ENCODE assay signal across 22 cellular contexts in the genomic region with DNA sequence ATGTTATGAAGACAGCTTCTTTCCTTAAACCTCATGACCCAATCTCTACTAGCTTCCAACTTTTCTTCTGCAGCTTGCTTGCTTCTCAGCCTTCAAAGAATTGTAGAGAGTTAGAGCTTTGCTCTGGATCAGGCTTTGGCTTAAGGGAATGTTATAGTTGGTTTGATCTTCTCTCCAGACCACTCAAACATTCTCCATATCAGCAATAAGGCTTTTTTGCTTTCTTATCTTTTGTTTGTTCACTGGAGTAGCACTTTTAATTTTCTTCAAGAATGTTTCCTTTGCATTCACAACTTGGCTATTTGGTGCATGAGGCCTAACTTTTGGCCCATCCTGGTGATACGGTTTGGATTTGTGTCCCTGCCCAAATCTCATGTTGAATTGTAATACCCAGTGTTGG.
A peak's percentile ranks its signal among the peaks of the same experiment; 100 is the strongest.
DNase-seq lines count a peak whose midpoint lies in the region; ATAC-seq, FAIRE-seq and TF ChIP-seq lines count a peak whose summit lies in the region.
"Had no signal": no experiment of that assay in that cellular context is flagged by ENCODE, and none has a peak within 500 bp of the region (broad histone marks: within the 10 kb centered on the region; RNA-seq: fewer than 3 reads in every experiment).

No MANE protein-coding gene starts in this region.

- no peaks in the 10 kb centered on the region for H3K9me3 ChIP-seq in CD4-positive, CD25-positive, alpha-beta regulatory T cell (ENCODE audit: control insufficient read depth in 2 of 2, low read length in 2 of 2)
- H3K9me3 ChIP-seq in CD4-positive, alpha-beta T cell (ENCODE audit: control insufficient read depth, low read length): no peaks in the 10 kb centered on the region
- no peaks in the 10 kb centered on the region for H3K9me3 ChIP-seq in naive thymus-derived CD4-positive, alpha-beta T cell (ENCODE audit: control insufficient read depth in 2 of 3, low read length in 3 of 3)
- H3K9me3 ChIP-seq in heart left ventricle (peaks cover 0 to under 1% (median 0%) of the 10 kb centered on the region in 12 donors), HepG2 (ENCODE audit: low read length) (no peaks in the 10 kb centered on the region)
- H3K9me3 ChIP-seq: SJSA1 had no signal

- TF ChIP-seq POLR2A in heart left ventricle (IDR thresholded peaks at IDR 0.05): no peak
- TF ChIP-seq POLR2A in HepG2 (IDR thresholded peaks at IDR 0.05; ENCODE audit: insufficient read depth in 1 of 2, low read depth in 2 of 2, low read length in 2 of 2): no peak

- H3K9me3 Mint-ChIP-seq in CD4-positive, CD25-positive, alpha-beta regulatory T cell: no peaks in the 10 kb centered on the region
- H3K9me3 Mint-ChIP-seq in CD4-positive, alpha-beta T cell: no peaks in the 10 kb centered on the region
- no peaks in the 10 kb centered on the region for H3K9me3 Mint-ChIP-seq in activated CD8-positive, alpha-beta T cell treated with anti-CD3 and anti-CD28 coated beads for 36 hours
- H3K9me3 Mint-ChIP-seq in naive thymus-derived CD4-positive, alpha-beta T cell: peaks cover 0 to 8% (median 0%) of the 10 kb centered on the region in 11 donors

- in situ Hi-C loops in HepG2 (cut with HindIII; ENCODE audit: extremely low pct_ligation_motif_present, low pct_unique_long_range_greater_than_20kb): no loop called here

- no peak overlapping the region for H3K27ac ChIP-seq in CD4-positive, CD25-positive, alpha-beta regulatory T cell (ENCODE audit: insufficient read depth, low read length, poor library complexity, severe bottlenecking)
- no peak overlapping the region for H3K27ac ChIP-seq in CD4-positive, alpha-beta T cell (ENCODE audit: low read depth, low read length)
- H3K27ac ChIP-seq in naive thymus-derived CD4-positive, alpha-beta T cell (ENCODE audit: low read depth, low read length): no peak overlapping the region
- no peak overlapping the region for H3K27ac ChIP-seq in heart left ventricle
- no peak overlapping the region for H3K27ac ChIP-seq in HepG2 (ENCODE audit: extremely low read length, insufficient read depth, low read length)
- H3K27ac ChIP-seq: KMS-11, PC-9, SJSA1 had no signal

- peaks cover 82% of the 10 kb centered on the region for H3K36me3 ChIP-seq in CD4-positive, CD25-positive, alpha-beta regulatory T cell (ENCODE audit: control insufficient read depth, insufficient read depth, low read length)
- peaks cover 19 to 48% (median 27%) of the 10 kb centered on the region in 3 experiments for H3K36me3 ChIP-seq in naive thymus-derived CD4-positive, alpha-beta T cell (ENCODE audit: control insufficient read depth in 2 of 3, insufficient read depth in 3 of 3, low read length in 3 of 3)
- H3K36me3 ChIP-seq in heart left ventricle: peaks cover 2 to 95% (median 76%) of the 10 kb centered on the region in 9 donors
- peaks cover 9 to 41% of the 10 kb centered on the region in 2 experiments; a peak in 3 of 5 replicates for H3K36me3 ChIP-seq in HepG2 (replicated peaks in 1 of 2; ENCODE audit: control insufficient read depth in 1 of 2, insufficient read depth in 2 of 2, low read length in 2 of 2)

- no peak for TF ChIP-seq CTCF in CD4-positive, alpha-beta T cell (IDR thresholded peaks at IDR 0.05)
- no peak for TF ChIP-seq CTCF in activated CD8-positive, alpha-beta T cell treated with anti-CD3 and anti-CD28 coated beads for 36 hours (IDR thresholded peaks at IDR 0.05)
- no peak for TF ChIP-seq CTCF in heart left ventricle (IDR thresholded peaks at IDR 0.05)
- TF ChIP-seq CTCF in HepG2 (CRISPR knock-in tag; IDR thresholded peaks at IDR 0.05): no peak

- DNase-seq in CD4-positive, CD25-positive, alpha-beta regulatory T cell: no peak
- DNase-seq in CD4-positive, alpha-beta T cell: no peak
- no peak for DNase-seq in activated CD8-positive, alpha-beta T cell treated with anti-CD3 and anti-CD28 coated beads for 36 hours
- DNase-seq in naive thymus-derived CD4-positive, alpha-beta T cell: no peak
- DNase-seq in globus pallidus (ENCODE audit: low spot score): no peak
- DNase-seq in heart left ventricle: no peak
- no peak for DNase-seq in HepG2 (ENCODE audit: low spot score)
- DNase-seq: ACHN, C1 segment of cervical spinal cord, COR-L47, DMS153, H7, HFFc6, NCI-H1048, NCI-H1436, NCI-H2029, NCI-H345, NCI-H524 treated with DMSO at 0.1 percent for 48 hours, PC-9 had no signal

- intact Hi-C loops in CD4-positive, alpha-beta T cell (cut with DNase I, micrococcal nuclease): no loop called here
- intact Hi-C loops in activated CD8-positive, alpha-beta T cell treated with anti-CD3 and anti-CD28 coated beads for 36 hours (cut with micrococcal nuclease): no loop called here
- intact Hi-C loops in naive thymus-derived CD4-positive, alpha-beta T cell (cut with micrococcal nuclease): no loop called here
- intact Hi-C loops in heart left ventricle (cut with DNase I) (no loop called here), HepG2 (cut with micrococcal nuclease; ENCODE audit: unreplicated experiment) (no loop called here)

- H3K4me2 ChIP-seq in HepG2 (ENCODE audit: low read depth, low read length): no peak overlapping the region
- H3K4me2 ChIP-seq: KMS-11, PC-9 had no signal

- peaks cover 56% of the 10 kb centered on the region for H3K36me3 Mint-ChIP-seq in CD4-positive, CD25-positive, alpha-beta regulatory T cell
- H3K36me3 Mint-ChIP-seq in CD4-positive, alpha-beta T cell (ENCODE audit: low read depth): peaks cover 90% of the 10 kb centered on the region
- H3K36me3 Mint-ChIP-seq in activated CD8-positive, alpha-beta T cell treated with anti-CD3 and anti-CD28 coated beads for 36 hours (ENCODE audit: low read depth): peaks cover 62% of the 10 kb centered on the region
- peaks cover 33 to 71% (median 58%) of the 10 kb centered on the region in 5 donors for H3K36me3 Mint-ChIP-seq in naive thymus-derived CD4-positive, alpha-beta T cell

- no peak overlapping the region for H2AFZ ChIP-seq in HepG2 (ENCODE audit: low read length)
- H2AFZ ChIP-seq: PC-9 had no signal

- H3K27me3 ChIP-seq in CD4-positive, CD25-positive, alpha-beta regulatory T cell (ENCODE audit: control insufficient read depth, insufficient read depth, low read length): no peaks in the 10 kb centered on the region
- no peaks in the 10 kb centered on the region for H3K27me3 ChIP-seq in CD4-positive, alpha-beta T cell (ENCODE audit: control insufficient read depth, insufficient read depth, low read length)
- no peaks in the 10 kb centered on the region for H3K27me3 ChIP-seq in naive thymus-derived CD4-positive, alpha-beta T cell (ENCODE audit: control insufficient read depth in 2 of 2, insufficient read depth in 2 of 2, low read length in 2 of 2)
- H3K27me3 ChIP-seq in heart left ventricle: no peaks in the 10 kb centered on the region
- H3K27me3 ChIP-seq in HepG2 (ENCODE audit: control insufficient read depth in 1 of 2, insufficient read depth in 2 of 2, low read length in 2 of 2): no peaks in the 10 kb centered on the region
- H3K27me3 ChIP-seq: SJSA1 had no signal

- ATAC-seq in CD4-positive, CD25-positive, alpha-beta regulatory T cell (ENCODE audit: low read depth in 2 of 2): no peak
- ATAC-seq in CD4-positive, alpha-beta T cell (ENCODE audit: poor library complexity): no peak
- no peak for ATAC-seq in activated CD8-positive, alpha-beta T cell treated with anti-CD3 and anti-CD28 coated beads for 36 hours
- ATAC-seq in naive thymus-derived CD4-positive, alpha-beta T cell: no peak
- ATAC-seq in heart left ventricle: no peak
- no peak for ATAC-seq in HepG2
- ATAC-seq: GM12878 had no signal

- H3K79me2 ChIP-seq in HepG2 (ENCODE audit: insufficient read depth, low read length): no peaks in the 10 kb centered on the region

- TF ChIP-seq EP300 in HepG2 (IDR thresholded peaks at IDR 0.05; ENCODE audit: low read depth in 2 of 2, low read length in 2 of 2) (no peak), HepG2 (CRISPR knock-in tag; IDR thresholded peaks at IDR 0.05; ENCODE audit: borderline replicate concordance) (no peak)

- FAIRE-seq in HepG2 (lab: Jason Lieb, UNC): no peak
- FAIRE-seq: GM12878 had no signal

- WGBS in heart left ventricle, 4 donors: 83 to 100% (median 89%) methylated on average over 1 of the region's 1 CpG
- WGBS in HepG2 (ENCODE audit: low lambda C conversion rate): 92% methylated on average over 1 of the region's 1 CpG

- H3K4me3 ChIP-seq in CD4-positive, CD25-positive, alpha-beta regulatory T cell (ENCODE audit: low read depth, low read length): no peak overlapping the region
- H3K4me3 ChIP-seq in naive thymus-derived CD4-positive, alpha-beta T cell (ENCODE audit: low read length): no peak overlapping the region
- no peak overlapping the region for H3K4me3 ChIP-seq in heart left ventricle
- no peak overlapping the region for H3K4me3 ChIP-seq in HepG2 (replicated peaks in 1 of 3; ENCODE audit: insufficient read depth in 1 of 3, low read depth in 2 of 3, low read length in 3 of 3)
- H3K4me3 ChIP-seq: GM12878, PC-9, SJSA1 had no signal

- peak overlapping the region in 1 of 4 donors; percentile 21 for H3K4me3 Mint-ChIP-seq in CD4-positive, CD25-positive, alpha-beta regulatory T cell
- no peak overlapping the region for H3K4me3 Mint-ChIP-seq in CD4-positive, alpha-beta T cell
- no peak overlapping the region for H3K4me3 Mint-ChIP-seq in activated CD8-positive, alpha-beta T cell treated with anti-CD3 and anti-CD28 coated beads for 36 hours
- peak overlapping the region in 2 of 10 donors; percentile 3 to 34 for H3K4me3 Mint-ChIP-seq in naive thymus-derived CD4-positive, alpha-beta T cell
- H3K4me3 Mint-ChIP-seq: HFFc6 had no signal

- peaks cover 27 to 38% (median 31%) of the 10 kb centered on the region in 4 donors for H3K4me1 Mint-ChIP-seq in CD4-positive, CD25-positive, alpha-beta regulatory T cell
- H3K4me1 Mint-ChIP-seq in CD4-positive, alpha-beta T cell (ENCODE audit: low read depth): peaks cover 43% of the 10 kb centered on the region
- peaks cover 13% of the 10 kb centered on the region for H3K4me1 Mint-ChIP-seq in activated CD8-positive, alpha-beta T cell treated with anti-CD3 and anti-CD28 coated beads for 36 hours (ENCODE audit: low read depth)
- peaks cover 7 to 45% (median 32%) of the 10 kb centered on the region in 7 donors for H3K4me1 Mint-ChIP-seq in naive thymus-derived CD4-positive, alpha-beta T cell

- no peak for TF ChIP-seq RAD21 in HepG2 (CRISPR knock-in tag; IDR thresholded peaks at IDR 0.05)

- no peaks in the 10 kb centered on the region for H4K20me1 ChIP-seq in HepG2 (ENCODE audit: insufficient read depth, low read length)

- no peak overlapping the region for H3K9ac ChIP-seq in HepG2 (ENCODE audit: insufficient read depth, low read depth, low read length)
- H3K9ac ChIP-seq: KMS-11 had no signal

- no TSS peak for BruUV-seq in HepG2 (replicated peaks; lab: Mats Ljungman, UMichigan)

- no peaks in the 10 kb centered on the region for H3K27me3 Mint-ChIP-seq in CD4-positive, CD25-positive, alpha-beta regulatory T cell
- H3K27me3 Mint-ChIP-seq in CD4-positive, alpha-beta T cell: no peaks in the 10 kb centered on the region
- no peaks in the 10 kb centered on the region for H3K27me3 Mint-ChIP-seq in activated CD8-positive, alpha-beta T cell treated with anti-CD3 and anti-CD28 coated beads for 36 hours
- no peaks in the 10 kb centered on the region for H3K27me3 Mint-ChIP-seq in naive thymus-derived CD4-positive, alpha-beta T cell

- H3K27ac Mint-ChIP-seq in CD4-positive, CD25-positive, alpha-beta regulatory T cell: peak overlapping the region in 2 of 3 donors; percentile 13 to 64
- H3K27ac Mint-ChIP-seq in CD4-positive, alpha-beta T cell: peak overlapping the region; percentile 67
- H3K27ac Mint-ChIP-seq in activated CD8-positive, alpha-beta T cell treated with anti-CD3 and anti-CD28 coated beads for 36 hours: peak overlapping the region; percentile 40
- peak overlapping the region in 5 of 9 donors; percentile 13 to 80 (median 25) for H3K27ac Mint-ChIP-seq in naive thymus-derived CD4-positive, alpha-beta T cell

- no peaks in the 10 kb centered on the region for H3K4me1 ChIP-seq in CD4-positive, CD25-positive, alpha-beta regulatory T cell (ENCODE audit: control insufficient read depth, insufficient read depth, low read length, poor library complexity, severe bottlenecking)
- peaks cover 0 to 4% of the 10 kb centered on the region in 2 donors for H3K4me1 ChIP-seq in naive thymus-derived CD4-positive, alpha-beta T cell (ENCODE audit: control insufficient read depth in 2 of 2, insufficient read depth in 2 of 2, low read length in 2 of 2)
- no peaks in the 10 kb centered on the region for H3K4me1 ChIP-seq in heart left ventricle
- no peaks in the 10 kb centered on the region for H3K4me1 ChIP-seq in HepG2 (ENCODE audit: insufficient read depth, low read length)
- H3K4me1 ChIP-seq: SJSA1 had no signal

- CTCF ChIA-PET in CD4-positive, alpha-beta T cell (lab: Charles Lee): interaction anchor here (1.0 kb wide), 1 partner anchor 72 kb away, joined by 4 read pairs; no protein-coding TSS in a partner anchor
- CTCF ChIA-PET in activated CD8-positive, alpha-beta T cell treated with anti-CD3 and anti-CD28 coated beads for 36 hours (lab: Charles Lee): interaction anchor here (0.9 to 1.3 kb wide), 2 partner anchors 20 to 41 kb away, joined by 3 to 6 read pairs; no protein-coding TSS in a partner anchor
- CTCF ChIA-PET in naive thymus-derived CD4-positive, alpha-beta T cell (lab: Charles Lee): no interaction called here
- CTCF ChIA-PET in HepG2 (lab: Yijun Ruan, JAX; ENCODE audit: low intra/inter-chr PET ratio, low total read pairs): no interaction called here

- POLR2A ChIA-PET in CD4-positive, alpha-beta T cell (lab: Charles Lee): no interaction called here
- POLR2A ChIA-PET in activated CD8-positive, alpha-beta T cell treated with anti-CD3 and anti-CD28 coated beads for 36 hours (lab: Charles Lee): no interaction called here
- POLR2A ChIA-PET in naive thymus-derived CD4-positive, alpha-beta T cell (lab: Charles Lee): no interaction called here
- POLR2A ChIA-PET in HepG2 (lab: Yijun Ruan, JAX): no interaction called here

Comparison
In these comparisons a context has a peak if more than half of its experiments do, and no peak if none do; other contexts are left out.
1. CTCF ChIA-PET loops: an anchor here in CD4-positive, alpha-beta T cell (1.0 kb wide) and activated CD8-positive, alpha-beta T cell treated with anti-CD3 and anti-CD28 coated beads for 36 hours (0.9 to 1.3 kb wide); none called in naive thymus-derived CD4-positive, alpha-beta T cell and HepG2.